In genomic region chr7:134850048-134850447, GRCh38 we compare ENCODE assay signal across 22 cellular contexts.
A peak's percentile ranks its signal among the peaks of the same experiment; 100 is the strongest.
DNase-seq lines count a peak whose midpoint lies in the region; ATAC-seq, FAIRE-seq and TF ChIP-seq lines count a peak whose summit lies in the region.
"Had no signal": no experiment of that assay in that cellular context is flagged by ENCODE, and none has a peak within 500 bp of the region (broad histone marks: within the 10 kb centered on the region; RNA-seq: fewer than 3 reads in every experiment).

No MANE protein-coding gene starts in this region.

- BruUV-seq in IMR-90 (replicated peaks; lab: Mats Ljungman, UMichigan) (no TSS peak), K562 (replicated peaks; lab: Mats Ljungman, UMichigan) (no TSS peak)

- H3K27me3 ChIP-seq in IMR-90 (ENCODE audit: control insufficient read depth, insufficient read depth, low read length) (no peaks in the 10 kb centered on the region), K562 (ENCODE audit: control insufficient read depth in 2 of 2, insufficient read depth in 2 of 2, low read length in 2 of 2) (peaks cover 0 to 2% of the 10 kb centered on the region in 2 experiments; a peak in 1 of 5 replicates), stomach (no peaks in the 10 kb centered on the region)
- H3K27me3 ChIP-seq: left lung, thyroid gland had no signal

- H4K91ac ChIP-seq in IMR-90 (ENCODE audit: insufficient read depth, low read depth, low read length): no peak overlapping the region

- no peak overlapping the region for H2BK20ac ChIP-seq in IMR-90 (ENCODE audit: low read depth, low read length)

- H4K20me1 ChIP-seq in IMR-90 (ENCODE audit: insufficient read depth, low read length): peaks cover 85% of the 10 kb centered on the region
- no peaks in the 10 kb centered on the region for H4K20me1 ChIP-seq in K562 (replicated peaks; ENCODE audit: control insufficient read depth, insufficient read depth, low read length)

- no peak overlapping the region for H2AFZ ChIP-seq in IMR-90 (replicated peaks; ENCODE audit: low read length, poor library complexity)
- no peak overlapping the region for H2AFZ ChIP-seq in K562 (ENCODE audit: low read depth, low read length)

- H3K27ac ChIP-seq in IMR-90 (ENCODE audit: insufficient read depth, low read length) (peak overlapping the region; percentile 44; the same call in 1 of the 2 replicates), K562 (ENCODE audit: extremely low read depth, low read depth, low read length) (no peak overlapping the region), stomach (peak overlapping the region in 4 of 5 donors; percentile 59 to 89 (median 64))
- H3K27ac ChIP-seq: left lung, RWPE1, thyroid gland had no signal

- WGBS in IMR-90 (ENCODE audit: extremely low coverage in 2 of 2, insufficient read length in 1 of 2), 2 experiments: no CpG with 5 or more reads among the region's 2 CpGs
- WGBS in K562 (ENCODE audit: insufficient coverage, low coverage, missing lambda C conversion rate): 2% methylated on average over 2 of the region's 2 CpGs
- WGBS in stomach, 5 donors: 40 to 77% (median 60%) methylated on average over 2 of the region's 2 CpGs

- peaks cover 34% of the 10 kb centered on the region for H3K9me1 ChIP-seq in IMR-90 (ENCODE audit: insufficient read depth, low read length)
- no peaks in the 10 kb centered on the region for H3K9me1 ChIP-seq in K562 (ENCODE audit: control insufficient read depth, insufficient read depth, low read length)

- H2BK15ac ChIP-seq in IMR-90 (ENCODE audit: low read depth, low read length): no peak overlapping the region

- no peak for TF ChIP-seq CTCF in IMR-90 (conservative IDR thresholded peaks at IDR 0.05; ENCODE audit: low read depth, low read length)
- no peak for TF ChIP-seq CTCF in K562 (IDR thresholded peaks at IDR 0.05 in 2 of 3, conservative IDR thresholded peaks at IDR 0.05 in 1 of 3; ENCODE audit: insufficient read depth in 2 of 3, low read depth in 1 of 3, low read length in 3 of 3)
- no peak for TF ChIP-seq CTCF in stomach (IDR thresholded peaks at IDR 0.05)

- H3K9me3 ChIP-seq in IMR-90 (ENCODE audit: control insufficient read depth, insufficient read depth, low read length): no peaks in the 10 kb centered on the region
- H3K9me3 ChIP-seq in K562 (replicated peaks; ENCODE audit: control insufficient read depth, insufficient read depth, low read depth, low read length): no peaks in the 10 kb centered on the region
- no peaks in the 10 kb centered on the region for H3K9me3 ChIP-seq in stomach
- H3K9me3 ChIP-seq: left lung, thyroid gland had no signal

- no peak overlapping the region for H3K56ac ChIP-seq in IMR-90 (ENCODE audit: extremely low read depth, insufficient read depth, low read length)

- H3K4me2 ChIP-seq in IMR-90 (ENCODE audit: low read depth, low read length) (no peak overlapping the region), K562 (ENCODE audit: insufficient read depth, low read length) (no peak overlapping the region)

- CTCF ChIA-PET in IMR-90 (lab: Yijun Ruan, JAX) (interaction anchor here (0.7 kb wide), 1 partner anchor 159 kb away, joined by 4 read pairs; no protein-coding TSS in a partner anchor), K562 (lab: Yijun Ruan, JAX; ENCODE audit: low intra/inter-chr PET ratio) (no interaction called here)

- TF ChIP-seq RAD21 in IMR-90 (IDR thresholded peaks at IDR 0.05; ENCODE audit: low read length) (no peak), K562 (CRISPR knock-in tag; conservative IDR thresholded peaks at IDR 0.05 in 1 of 2, IDR thresholded peaks at IDR 0.05 in 1 of 2) (no peak)

- no peak overlapping the region for H2AK9ac ChIP-seq in IMR-90 (replicated peaks; ENCODE audit: low read depth, low read length, poor library complexity)

- no peak overlapping the region for H3K4me3 ChIP-seq in IMR-90 (ENCODE audit: insufficient read depth, low read depth, low read length)
- no peak overlapping the region for H3K4me3 ChIP-seq in K562
- H3K4me3 ChIP-seq in stomach: no peak overlapping the region
- H3K4me3 ChIP-seq: left lung, thyroid gland had no signal

- no peak overlapping the region for H2AK5ac ChIP-seq in IMR-90 (ENCODE audit: low read depth, low read length)

- H3K36me3 ChIP-seq in IMR-90 (ENCODE audit: control insufficient read depth, insufficient read depth, low read length) (peaks cover 24% of the 10 kb centered on the region), K562 (ENCODE audit: control insufficient read depth, insufficient read depth, low read length) (no peaks in the 10 kb centered on the region), stomach (peaks cover 0 to 16% (median 6%) of the 10 kb centered on the region in 4 donors)
- H3K36me3 ChIP-seq: left lung, thyroid gland had no signal

- TF ChIP-seq POLR2A in IMR-90 (IDR thresholded peaks at IDR 0.05; ENCODE audit: low read depth, low read length): no peak
- no peak for TF ChIP-seq POLR2A in K562 (conservative IDR thresholded peaks at IDR 0.05)
- no peak for TF ChIP-seq POLR2A in stomach (IDR thresholded peaks at IDR 0.05)
- TF ChIP-seq POLR2A in GM12892 (IDR thresholded peaks at IDR 0.05; ENCODE audit: low read depth, low read length): no peak

- POLR2A ChIA-PET in IMR-90 (lab: Charles Lee; ENCODE audit: unreplicated experiment): no interaction called here
- POLR2A ChIA-PET in K562 (lab: Yijun Ruan, JAX): interaction anchor here (0.6 kb wide), 1 partner anchor 537 kb away, joined by 3 read pairs; no protein-coding TSS in a partner anchor

- no peak for FAIRE-seq in K562 (lab: Jason Lieb, UNC)
- FAIRE-seq in GM12892 (lab: Jason Lieb, UNC): no peak

- no peak overlapping the region for H3K23ac ChIP-seq in IMR-90 (ENCODE audit: low read depth, low read length)

- H4K5ac ChIP-seq in IMR-90 (ENCODE audit: low read depth, low read length): no peak overlapping the region; the same call in 1 of the 2 replicates

- H3K18ac ChIP-seq in IMR-90 (ENCODE audit: low read depth, low read length): no peak overlapping the region

- no peak overlapping the region for H3K4ac ChIP-seq in IMR-90 (ENCODE audit: low read depth, low read length)

- no peaks in the 10 kb centered on the region for H3K79me2 ChIP-seq in K562 (ENCODE audit: control insufficient read depth, insufficient read depth, low read length)

- H3K14ac ChIP-seq in IMR-90 (replicated peaks; ENCODE audit: low read depth, low read length): no peak overlapping the region

- intact Hi-C loops in IMR-90 (cut with micrococcal nuclease): no loop called here
- intact Hi-C loops in K562 (cut with micrococcal nuclease): no loop called here
- intact Hi-C loops in stomach (cut with DNase I; ENCODE audit: low total_unique reads): no loop called here

- peaks cover 43 to 77% of the 10 kb centered on the region in 2 experiments for H3K79me1 ChIP-seq in IMR-90 (ENCODE audit: low read depth in 1 of 2, low read length in 2 of 2)

- DNase-seq in IMR-90 (peak; percentile 57), K562 (ENCODE audit: extremely low read depth in 1 of 4, low spot score in 3 of 4) (no peak), iris pigment epithelial cell (ENCODE audit: low read depth) (peak; percentile 90), stomach (no peak), Ammon's horn (ENCODE audit: low spot score) (no peak), GM12892 (ENCODE audit: insufficient read length) (no peak)
- DNase-seq: activated CD8-positive, alpha-beta T cell treated with anti-CD3 and anti-CD28 coated beads, Interleukin-2, amount 10 ng/mL, durations not matched to agents 7 days and 5 days; activated T-cell treated with anti-CD3 and anti-CD28 coated beads, Interleukin-2, amount 50 U/mL, for 1 hour; amniotic stem cell; CD8-positive, alpha-beta memory T cell; DMS79; effector CD8-positive, alpha-beta T cell; H9; left lung; NCI-H2107; NCI-H524 treated with DMSO at 0.1 percent for 48 hours; right cardiac atrium; thyroid gland had no signal

- in situ Hi-C loops in IMR-90 (cut with MboI; ENCODE audit: low sequenced_read_pairs): no loop called here
- in situ Hi-C loops in K562 (cut with MboI): no loop called here

- no peak overlapping the region for H2BK5ac ChIP-seq in IMR-90 (ENCODE audit: low read depth, low read length, poor library complexity, severe bottlenecking)

- TF ChIP-seq EP300 in K562 (IDR thresholded peaks at IDR 0.05; ENCODE audit: low read length): no peak
- TF ChIP-seq EP300 in stomach (IDR thresholded peaks at IDR 0.05): no peak

- H3K9ac ChIP-seq in IMR-90 (ENCODE audit: low read depth, low read length) (no peak overlapping the region), K562 (ENCODE audit: insufficient read depth in 1 of 2, low read depth in 2 of 2, low read length in 2 of 2) (no peak overlapping the region)

- no peak overlapping the region for H2BK120ac ChIP-seq in IMR-90 (ENCODE audit: low read depth, low read length)

- no peak overlapping the region for H4K8ac ChIP-seq in IMR-90 (ENCODE audit: low read depth in 2 of 2, low read length in 2 of 2)

- ATAC-seq in IMR-90 (ENCODE audit: low read depth): peak; percentile 43
- ATAC-seq in K562: no peak
- no peak for ATAC-seq in GM21825 (IDR thresholded peaks at IDR 0.05; ENCODE audit: unreplicated experiment)
- ATAC-seq: activated CD4-positive, CD25-positive, alpha-beta regulatory T cell treated with anti-CD3 and anti-CD28 coated beads, Interleukin-2, amount 50 U/mL, for 24 hours; activated CD8-positive, alpha-beta T cell treated with anti-CD3 and anti-CD28 coated beads, Interleukin-2, amount 10 ng/mL, durations not matched to agents 7 days and 5 days; left lung; right cardiac atrium; stimulated activated effector memory CD8-positive, alpha-beta T cell treated with anti-CD3 and anti-CD28 coated beads, Interleukin-12 subunit alpha, Interleukin-12 subunit beta, amount 100 ng/mL, for 72 hours had no signal

- H3K4me1 ChIP-seq in IMR-90 (ENCODE audit: control insufficient read depth, insufficient read depth, low read length) (peaks cover 18% of the 10 kb centered on the region), K562 (replicated peaks in 1 of 2; ENCODE audit: control insufficient read depth in 2 of 2, insufficient read depth in 2 of 2, low read length in 2 of 2) (peaks cover 0 to 3% of the 10 kb centered on the region in 2 experiments; a peak in 1 of 5 replicates), stomach (peaks cover 5 to 87% (median 37%) of the 10 kb centered on the region in 4 donors)

- dilution Hi-C loops in IMR-90 (cut with HindIII; ENCODE audit: low sequenced_read_pairs, unreplicated experiment): no loop called here

TF ChIP-seq in K562, 482 proteins besides CTCF, POLR2A, EP300 and RAD21 (continues in another document):
- TF ChIP-seq MAFK (IDR thresholded peaks at IDR 0.05; ENCODE audit: low read length) (no peak), CBX8 (IDR thresholded peaks at IDR 0.05; ENCODE audit: borderline replicate concordance, extremely low read depth, low read depth, low read length, poor library complexity, severe bottlenecking) (no peak)

Comparison
In these comparisons a context has a peak if more than half of its experiments do, and no peak if none do; other contexts are left out.
1. DNase-seq: peak in IMR-90 (single experiment) and iris pigment epithelial cell (single experiment); none in K562 (0 of 4), stomach (single experiment), Ammon's horn (single experiment) and GM12892 (single experiment).